ENCODE assay signal across 17 cellular contexts in genomic region chr10:10233256-10233655, GRCh38.
A peak's percentile ranks its signal among the peaks of the same experiment; 100 is the strongest.
DNase-seq lines count a peak whose midpoint lies in the region; TF ChIP-seq lines count a peak whose summit lies in the region.
"Had no signal": no experiment of that assay in that cellular context is flagged by ENCODE, and none has a peak within 500 bp of the region (broad histone marks: within the 10 kb centered on the region; RNA-seq: fewer than 3 reads in every experiment).

No MANE protein-coding gene starts in this region.

- no peak for TF ChIP-seq POLR2A in esophagus muscularis mucosa (IDR thresholded peaks at IDR 0.05; ENCODE audit: low read depth)

- no peak for TF ChIP-seq EP300 in esophagus muscularis mucosa (IDR thresholded peaks at IDR 0.05)

- DNase-seq in MM.1S (no peak), chondrocyte (ENCODE audit: low spot score) (no peak), fibroblast of the aortic adventitia (ENCODE audit: low read depth) (peak; percentile 0), esophagus muscularis mucosa (ENCODE audit: extremely low spot score) (no peak), SKM-1 treated with dmso at 0.1 percent for 144 hours (lab: John Stamatoyannopoulos, UW; ENCODE audit: unreplicated experiment) (no peak), SIG-M5 (lab: John Stamatoyannopoulos, UW) (no peak)
- DNase-seq: BE2C; CD8-positive, alpha-beta memory T cell; DND-41; GDM1; GM23248; NCI-H1105; NCI-H1694 treated with DMSO at 0.1 percent for 48 hours; NCI-H345; NCI-H526 treated with DMSO at 0.1 percent for 48 hours; Right ventricle myocardium superior had no signal

- intact Hi-C loops in esophagus muscularis mucosa (cut with DNase I), result no loop called here

- no peaks in the 10 kb centered on the region for H3K79me2 ChIP-seq in MM.1S (ENCODE audit: low read length)

- TF ChIP-seq CTCF in C4-2B (conservative IDR thresholded peaks at IDR 0.05) (peak; percentile 13), MM.1S (IDR thresholded peaks at IDR 0.05; ENCODE audit: low read length) (peak; percentile 5; the same call in 1 of the 2 replicates), chondrocyte (IDR thresholded peaks at IDR 0.05) (peak; percentile 77), fibroblast of the aortic adventitia (IDR thresholded peaks at IDR 0.05; ENCODE audit: insufficient read depth, low read length) (no peak), esophagus muscularis mucosa (IDR thresholded peaks at IDR 0.05) (peak in 1 of 3 experiments; percentile 21)

- 57% methylated on average over 2 of the region's 2 CpGs for WGBS in esophagus muscularis mucosa

- H3K27me3 Mint-ChIP-seq in chondrocyte (ENCODE audit: low read depth), result no peaks in the 10 kb centered on the region
- H3K27me3 Mint-ChIP-seq: CD8-positive, alpha-beta memory T cell had no signal

- H3K27me3 ChIP-seq in MM.1S (replicated peaks; ENCODE audit: insufficient read depth, low read length), result no peaks in the 10 kb centered on the region
- no peaks in the 10 kb centered on the region for H3K27me3 ChIP-seq in esophagus muscularis mucosa
- H3K27me3 ChIP-seq: BE2C had no signal

- H3K27ac ChIP-seq in C4-2B (no peak overlapping the region), MM.1S (ENCODE audit: low read length) (no peak overlapping the region), esophagus muscularis mucosa (replicated peaks in 1 of 4) (no peak overlapping the region)
- H3K27ac ChIP-seq: GM23248 had no signal

- no peaks in the 10 kb centered on the region for H3F3A ChIP-seq in MM.1S (ENCODE audit: insufficient read depth, low read length)

- H3K9me2 ChIP-seq in MM.1S (replicated peaks; ENCODE audit: insufficient read depth, low read length), result no peaks in the 10 kb centered on the region

- no peak overlapping the region for H3K4me3 Mint-ChIP-seq in chondrocyte (ENCODE audit: unreplicated experiment)
- H3K4me3 Mint-ChIP-seq: CD8-positive, alpha-beta memory T cell had no signal

- H3K4me3 ChIP-seq in MM.1S (ENCODE audit: low read length), result no peak overlapping the region
- H3K4me3 ChIP-seq in fibroblast of the aortic adventitia (ENCODE audit: low read depth, low read length), result no peak overlapping the region
- no peak overlapping the region for H3K4me3 ChIP-seq in esophagus muscularis mucosa
- H3K4me3 ChIP-seq: GM23248 had no signal

- H3K4me1 ChIP-seq in MM.1S (ENCODE audit: low read length) (no peaks in the 10 kb centered on the region), esophagus muscularis mucosa (no peaks in the 10 kb centered on the region)
- H3K4me1 ChIP-seq: BE2C had no signal

- H3K9me3 ChIP-seq in MM.1S (replicated peaks; ENCODE audit: insufficient read depth, low read length) (no peaks in the 10 kb centered on the region), esophagus muscularis mucosa (no peaks in the 10 kb centered on the region)
- H3K9me3 ChIP-seq: BE2C had no signal

- peaks cover 2% of the 10 kb centered on the region for H3K36me3 Mint-ChIP-seq in chondrocyte (ENCODE audit: low read depth)
- H3K36me3 Mint-ChIP-seq: CD8-positive, alpha-beta memory T cell had no signal

- H3K4me1 Mint-ChIP-seq in chondrocyte (ENCODE audit: low read depth), result peaks cover 15% of the 10 kb centered on the region
- H3K4me1 Mint-ChIP-seq: CD8-positive, alpha-beta memory T cell had no signal

- no peak overlapping the region for H3K4me2 ChIP-seq in MM.1S (ENCODE audit: low read depth, low read length)

- H3K9ac ChIP-seq in MM.1S (ENCODE audit: low read length), result no peak overlapping the region
- H3K9ac ChIP-seq: GM23248 had no signal

- H2AFZ ChIP-seq in MM.1S (ENCODE audit: low read length), result no peak overlapping the region
- H2AFZ ChIP-seq: GM23248 had no signal

- no peaks in the 10 kb centered on the region for H4K20me1 ChIP-seq in MM.1S (ENCODE audit: insufficient read depth, low read length)

- H3K36me3 ChIP-seq in MM.1S (replicated peaks; ENCODE audit: insufficient read depth, low read length) (no peaks in the 10 kb centered on the region), esophagus muscularis mucosa (no peaks in the 10 kb centered on the region)
- H3K36me3 ChIP-seq: BE2C had no signal

- peaks cover 7% of the 10 kb centered on the region for H3K9me3 Mint-ChIP-seq in chondrocyte (ENCODE audit: low read depth)

- H3K27ac Mint-ChIP-seq in chondrocyte (ENCODE audit: unreplicated experiment), result no peak overlapping the region
- H3K27ac Mint-ChIP-seq: CD8-positive, alpha-beta memory T cell had no signal
